In the genomic region with DNA sequence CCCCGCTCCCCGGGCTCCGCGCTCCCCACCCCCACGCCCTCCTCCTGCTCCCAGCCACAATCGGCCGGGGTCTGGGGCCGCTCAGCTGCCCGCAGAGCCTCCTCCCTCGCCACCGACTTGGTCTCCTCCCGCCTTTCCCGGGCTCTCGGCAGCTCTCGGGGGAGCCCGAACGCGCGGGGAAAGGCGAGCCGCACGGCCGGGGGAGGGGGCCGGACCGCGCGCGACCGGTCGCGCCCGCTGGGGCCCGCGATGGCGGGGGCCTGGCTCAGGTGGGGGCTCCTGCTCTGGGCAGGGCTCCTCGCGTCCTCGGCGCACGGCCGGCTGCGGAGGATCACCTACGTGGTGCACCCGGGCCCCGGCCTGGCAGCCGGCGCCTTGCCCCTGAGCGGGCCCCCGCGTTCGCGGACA, we compare ENCODE assay signal across 10 cellular contexts. TPM values are rescaled to one million over a fixed set of nuclear protein-coding genes. Genes with fewer than 3 reads are reported as not detected.
DNase-seq lines count a peak whose midpoint lies in the region; ATAC-seq, FAIRE-seq and TF ChIP-seq lines count a peak whose summit lies in the region.
"Had no signal": no experiment of that assay in that cellular context is flagged by ENCODE, and none has a peak within 500 bp of the region (broad histone marks: within the 10 kb centered on the region; RNA-seq: fewer than 3 reads in every experiment).

No MANE protein-coding gene starts in this region.

- H3K4me2 ChIP-seq in GM12878 (ENCODE audit: control insufficient read depth, insufficient read depth) = peak overlapping the region; percentile 84; the same call in 1 of the 2 replicates

- SMC1A ChIA-PET in GM12878 (lab: Charles Lee; ENCODE audit: uncharacterized antibody, unreplicated experiment) = no interaction called here

- RAD21 ChIA-PET in GM12878 (lab: Charles Lee; ENCODE audit: unreplicated experiment) = no interaction called here

- H3K4me1 ChIP-seq in GM12878 (ENCODE audit: control insufficient read depth, insufficient read depth, low read length) (peaks cover 5% of the 10 kb centered on the region; the same call in 1 of the 2 replicates), tibial artery (peaks cover 0 to 15% (median 9%) of the 10 kb centered on the region in 4 donors)

- no TSS peak for BruUV-seq in GM12878 (replicated peaks; lab: Mats Ljungman, UMichigan)

- H4K20me1 ChIP-seq in GM12878 (ENCODE audit: control insufficient read depth, insufficient read depth) = no peaks in the 10 kb centered on the region

- H3K27me3 ChIP-seq in GM12878 (replicated peaks in 1 of 2; ENCODE audit: control insufficient read depth in 2 of 2, insufficient read depth in 2 of 2, low read length in 1 of 2) (peaks cover 0 to 6% of the 10 kb centered on the region in 2 experiments), kidney epithelial cell (ENCODE audit: control insufficient read depth, insufficient read depth, low read length) (no peaks in the 10 kb centered on the region), tibial artery (no peaks in the 10 kb centered on the region)

- no peak for TF ChIP-seq POLR2A in GM12878 (IDR thresholded peaks at IDR 0.05; ENCODE audit: low read depth, low read length)

- no peak overlapping the region for H3K27ac ChIP-seq in GM12878 (ENCODE audit: control insufficient read depth, insufficient read depth)
- H3K27ac ChIP-seq in tibial artery = peak overlapping the region; percentile 77 to 82

- no peaks in the 10 kb centered on the region for H3K36me3 ChIP-seq in GM12878 (ENCODE audit: control insufficient read depth in 2 of 2, insufficient read depth in 2 of 2, low read length in 1 of 2)
- H3K36me3 ChIP-seq in kidney epithelial cell (ENCODE audit: control insufficient read depth, insufficient read depth, low read length) = no peaks in the 10 kb centered on the region
- no peaks in the 10 kb centered on the region for H3K36me3 ChIP-seq in tibial artery

- TF ChIP-seq CTCF in GM12878 (IDR thresholded peaks at IDR 0.05 in 2 of 3, conservative IDR thresholded peaks at IDR 0.05 in 1 of 3; ENCODE audit: control insufficient read depth in 2 of 3, extremely low read depth in 1 of 3, insufficient read depth in 1 of 3, low read depth in 3 of 3, low read length in 3 of 3) (no peak), kidney epithelial cell (IDR thresholded peaks at IDR 0.05; ENCODE audit: insufficient read depth, low read length, poor library complexity, severe bottlenecking) (no peak), tibial artery (IDR thresholded peaks at IDR 0.05) (no peak)

- DNase-seq in stimulated activated CD4-positive, alpha-beta T cell treated with anti-CD3 and anti-CD28 coated beads, Interleukin-4, amount 100 ng/mL, for 1 hour = peak; percentile 8
- no peak for DNase-seq in stimulated activated CD4-positive, alpha-beta T cell treated with anti-CD3 and anti-CD28 coated beads, Interleukin-4, amount 100 ng/mL, for 24 hours
- DNase-seq in GM12878 (ENCODE audit: low read depth, low spot score) (no peak), kidney epithelial cell (ENCODE audit: low read depth) (no peak), tibial artery (peak in 1 of 2 donors; percentile 67), SHP77 treated with DMSO at 0.1 percent for 48 hours (lab: John Stamatoyannopoulos, UW) (no peak)

- TF ChIP-seq RAD21 in GM12878 (IDR thresholded peaks at IDR 0.05; ENCODE audit: insufficient read depth, low read depth, low read length) = no peak

- in situ Hi-C loops in GM12878 (cut with MboI) = loop anchor here (10.0 kb wide), 1 partner anchor 172 kb away; no protein-coding TSS in a partner anchor

- no peak overlapping the region for H3K9ac ChIP-seq in GM12878 (ENCODE audit: control insufficient read depth, insufficient read depth, low read length)

- no peak for TF ChIP-seq EP300 in GM12878 (IDR thresholded peaks at IDR 0.05; ENCODE audit: borderline replicate concordance in 1 of 2, control insufficient read depth in 1 of 2, low read depth in 2 of 2, low read length in 2 of 2)

- ATAC-seq in HG03354 (IDR thresholded peaks at IDR 0.05; ENCODE audit: poor library complexity, severe bottlenecking, unreplicated experiment) (peak; percentile 29), GM12878 (peak; percentile 19; the same call in 2 of the 3 replicates), HG03108 (IDR thresholded peaks at IDR 0.05; ENCODE audit: unreplicated experiment) (no peak)

- no peak for FAIRE-seq in GM12878 (lab: Jason Lieb, UNC)
- FAIRE-seq: endometrium, GM18507 had no signal

- H3K9me3 ChIP-seq in GM12878 (replicated peaks; ENCODE audit: control insufficient read depth, insufficient read depth, low read length) (no peaks in the 10 kb centered on the region; the same call in 2 of the 3 replicates), tibial artery (no peaks in the 10 kb centered on the region)

- H2AFZ ChIP-seq in GM12878 (ENCODE audit: control insufficient read depth, low read depth, low read length) = peak overlapping the region; percentile 64

- CTCF ChIA-PET in GM12878 (lab: Yijun Ruan, JAX) = no interaction called here

- POLR2A ChIA-PET in GM12878 (lab: Charles Lee) = no interaction called here

- under 1% methylated on average over 15 of the region's 52 CpGs for WGBS in GM12878 (ENCODE audit: insufficient coverage, insufficient replicate concordance, low lambda C conversion rate, missing lambda C conversion rate)

- intact Hi-C loops in GM12878 (cut with micrococcal nuclease; ENCODE audit: unreplicated experiment) (loop anchor here (5.0 to 10.0 kb wide), 3 partner anchors 395 to 638 kb away; no protein-coding TSS in a partner anchor), tibial artery (cut with DNase I; ENCODE audit: low total_unique reads) (loop anchor here (5.0 kb wide), 1 partner anchor 75 kb away; no protein-coding TSS in a partner anchor)

- peak overlapping the region; percentile 65 for H3K4me3 ChIP-seq in GM12878
- peak overlapping the region; percentile 67 for H3K4me3 ChIP-seq in kidney epithelial cell (ENCODE audit: low read depth, low read length)
- H3K4me3 ChIP-seq in tibial artery = peak overlapping the region; percentile 77 to 82

- H3K79me2 ChIP-seq in GM12878 (ENCODE audit: control insufficient read depth, insufficient read depth, low read length) = no peaks in the 10 kb centered on the region

TF ChIP-seq in GM12878, 131 proteins besides CTCF, POLR2A, EP300 and RAD21:
- TF ChIP-seq ZNF622 (IDR thresholded peaks at IDR 0.05) (no peak), BRCA1 (IDR thresholded peaks at IDR 0.05; ENCODE audit: low read depth, low read length) (no peak)

RNA-seq across cellular contexts. Expression of a gene that starts 0.3 kb away (rescaled TPM):
- 0.71 and 0.79 TPM in 2 replicates for total RNA-seq in GM12878 (2013; cell fraction: nucleolus; rRNA removed)
- total RNA-seq in GM12878 (2014; rRNA removed) (under 0.01 and 0.11 TPM in 2 replicates), GM12878 (2014; rRNA removed; fragmentation: Illumina TruSeq; extraction: Trizol) (0.13 TPM in 1 of 2 replicates, not detected in the other), GM12878 (2021) (0.15 and 0.32 TPM in 2 replicates), kidney epithelial cell (39.3 and 39.5 TPM in 2 replicates)
- polyA plus RNA-seq in GM12878 (2011; ENCODE audit: low read depth) = 0.33 TPM
- polyA plus RNA-seq in GM12878 (2011; rRNA removed) (0.01 TPM in 1 of 2 replicates, not detected in the other), GM12878 (2014; fragmentation: Illumina TruSeq; extraction: Trizol) (0.07 and 0.13 TPM in 2 replicates), GM12878 (2014; fragmentation: Nextera tagmentation; extraction: Ambion mirVana) (not detected), GM12878 (2014; rRNA removed) (0.04 and 0.20 TPM in 2 replicates), GM12878 (2016; fragmentation: Nextera tagmentation; extraction: Ambion mirVana) (under 1 TPM; 0.19 to 0.28 TPM)
- 0.07 and 0.13 TPM in 2 replicates for polyA plus RNA-seq in GM12878 (2011; cell fraction: cytosol; rRNA removed)
- polyA plus RNA-seq in GM12878 (2011; cell fraction: nucleus; rRNA removed) = 0.01 and 0.09 TPM in 2 replicates
- polyA plus RNA-seq in GM12878 (2012) = 0.25 and 0.42 TPM in 2 replicates
- polyA minus RNA-seq in GM12878 (2011; rRNA and poly(A)+ RNA removed) = 0.05 and 0.66 TPM in 2 replicates
- polyA minus RNA-seq in GM12878 (2011; cell fraction: cytosol; rRNA and poly(A)+ RNA removed) = not detected in 2 replicates
- 0.10 and 0.36 TPM in 2 replicates for polyA minus RNA-seq in GM12878 (2011; cell fraction: nucleus; rRNA and poly(A)+ RNA removed)

Comparison
In these comparisons a context has a peak if more than half of its experiments do, and no peak if none do; other contexts are left out.
1. RNA of a gene that starts 0.3 kb away (total RNA-seq): 39.3 to 39.5 TPM in kidney epithelial cell; under 0.01 to 0.79 TPM in GM12878; every median in the first group is over 10 times any median in the second.
2. Peak in every context shown above with its lines, with median percentiles within 50 percentile points of each other: H3K4me3 ChIP-seq.